In the genomic region with DNA sequence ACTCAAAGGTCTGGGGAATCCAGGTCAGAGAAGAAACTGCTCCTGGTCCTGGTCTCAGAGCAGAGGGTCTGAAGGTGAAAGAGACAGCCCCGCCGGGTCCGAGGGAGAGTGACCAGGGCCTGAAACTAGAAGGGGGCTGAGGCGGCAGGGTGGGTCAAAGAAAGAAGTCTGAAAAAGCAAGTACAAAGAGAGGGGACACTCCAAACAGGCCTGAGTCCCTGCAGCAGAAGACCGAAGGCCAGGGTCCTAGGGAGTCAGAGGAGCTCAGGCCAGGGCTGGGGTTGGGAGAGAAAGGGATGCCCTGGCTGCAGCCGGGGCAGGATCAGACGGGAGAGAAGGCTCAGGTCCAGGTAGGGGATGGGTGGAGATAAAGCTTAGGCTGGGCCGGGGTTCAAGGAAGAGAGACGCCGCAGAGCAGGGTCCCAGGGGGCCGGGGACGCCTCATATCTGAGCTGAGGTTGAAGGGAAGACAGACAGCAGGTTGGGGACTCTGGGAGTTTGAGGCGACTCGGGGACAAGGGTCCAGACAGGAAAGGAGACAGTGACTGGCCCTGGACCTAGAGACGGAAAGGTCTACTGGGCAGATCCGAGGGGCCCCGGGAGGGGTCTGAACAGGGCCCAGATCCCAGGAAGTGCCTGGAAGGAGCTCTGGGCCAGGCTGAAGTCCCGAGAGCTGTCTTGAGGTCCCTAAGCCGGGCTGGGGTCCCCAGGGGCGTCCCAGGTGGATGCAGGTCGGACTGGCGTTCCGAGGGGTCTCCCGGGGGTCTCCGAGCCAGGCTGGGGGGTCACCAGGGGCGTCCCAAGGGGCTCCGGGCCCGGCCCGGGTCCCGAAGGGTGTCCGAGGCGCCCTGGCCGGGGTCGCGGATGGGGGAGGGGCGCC, we compare ENCODE assay signal across 8 cellular contexts. TPM values are rescaled to one million over a fixed set of nuclear protein-coding genes. Genes with fewer than 3 reads are reported as not detected.
DNase-seq lines count a peak whose midpoint lies in the region; ATAC-seq and TF ChIP-seq lines count a peak whose summit lies in the region.

No MANE protein-coding gene starts in this region.

- DNase-seq in CD4-positive, alpha-beta memory T cell: peak in 2 of 5 donors; percentile 11 to 18
- DNase-seq in HuH-7.5 (ENCODE audit: low spot score): peak; percentile 61
- DNase-seq in ascending aorta (ENCODE audit: low spot score in 2 of 2): no peak
- peak in 1 of 3 donors; percentile 56 for DNase-seq in right lobe of liver
- DNase-seq in upper lobe of left lung: no peak
- DNase-seq in NCI-H446 (lab: John Stamatoyannopoulos, UW): no peak
- DNase-seq in KG1 (lab: John Stamatoyannopoulos, UW): no peak

- no peak for TF ChIP-seq EP300 in upper lobe of left lung (IDR thresholded peaks at IDR 0.05)

- H3K27ac ChIP-seq in CD4-positive, alpha-beta memory T cell (ENCODE audit: low read depth, low read length): peak overlapping the region; percentile 59
- H3K27ac ChIP-seq in ascending aorta (peak overlapping the region; percentile 75 to 83), right lobe of liver (peak overlapping the region; percentile 53 to 73 (median 55)), upper lobe of left lung (peak overlapping the region; percentile 88 to 94 (median 92))

- no peak for TF ChIP-seq POLR2A in right lobe of liver (IDR thresholded peaks at IDR 0.05)
- TF ChIP-seq POLR2A in upper lobe of left lung (IDR thresholded peaks at IDR 0.05): no peak

- CTCF ChIA-PET in CD4-positive, alpha-beta memory T cell (lab: Charles Lee; ENCODE audit: partially characterized antibody): interaction anchor here (1.0 kb wide), 1 partner anchor 93 kb away, joined by 3 read pairs; a partner anchor contains a TSS

- H3K4me3 ChIP-seq in CD4-positive, alpha-beta memory T cell (ENCODE audit: low read length in 2 of 2): peak overlapping the region; percentile 23 to 54
- peak overlapping the region; percentile 95 to 98 for H3K4me3 ChIP-seq in ascending aorta
- peak overlapping the region; percentile 78 to 93 (median 83) for H3K4me3 ChIP-seq in right lobe of liver
- peak overlapping the region; percentile 88 to 94 (median 92) for H3K4me3 ChIP-seq in upper lobe of left lung

- peak overlapping the region; percentile 73 to 91 (median 90) for H3K4me3 Mint-ChIP-seq in CD4-positive, alpha-beta memory T cell

- WGBS in right lobe of liver (ENCODE audit: insufficient coverage, low coverage, low lambda C conversion rate, missing lambda C conversion rate): 6% methylated on average over 13 of the region's 36 CpGs
- WGBS in upper lobe of left lung, 2 donors: 10 to 14% methylated on average over 17 to 18 of the region's 36 CpGs

- intact Hi-C loops in CD4-positive, alpha-beta memory T cell (cut with micrococcal nuclease): no loop called here
- intact Hi-C loops in ascending aorta (cut with DNase I) (loop anchor here (5.0 kb wide), 1 partner anchor 222 kb away; no protein-coding TSS in a partner anchor), right lobe of liver (cut with DNase I) (no loop called here)

- peaks cover 0 to 9% of the 10 kb centered on the region in 2 donors for H3K36me3 Mint-ChIP-seq in CD4-positive, alpha-beta memory T cell

- peak overlapping the region; percentile 76 to 99 (median 96) for H3K27ac Mint-ChIP-seq in CD4-positive, alpha-beta memory T cell

- peaks cover 0 to 2% (median 0%) of the 10 kb centered on the region in 8 donors for H3K9me3 Mint-ChIP-seq in CD4-positive, alpha-beta memory T cell

- TF ChIP-seq CTCF in ascending aorta (IDR thresholded peaks at IDR 0.05) (no peak), right lobe of liver (IDR thresholded peaks at IDR 0.05) (no peak), upper lobe of left lung (IDR thresholded peaks at IDR 0.05) (no peak)

- POLR2A ChIA-PET in CD4-positive, alpha-beta memory T cell (lab: Charles Lee; ENCODE audit: partially characterized antibody): no interaction called here

- no peaks in the 10 kb centered on the region for H3K27me3 ChIP-seq in CD4-positive, alpha-beta memory T cell (ENCODE audit: insufficient read depth, low read length)
- H3K27me3 ChIP-seq in ascending aorta (no peaks in the 10 kb centered on the region), right lobe of liver (no peaks in the 10 kb centered on the region), upper lobe of left lung (no peaks in the 10 kb centered on the region)

- ATAC-seq in right lobe of liver: no peak
- no peak for ATAC-seq in upper lobe of left lung (ENCODE audit: low FRiP score in 2 of 2)
- no peak for ATAC-seq in HG03571 (IDR thresholded peaks at IDR 0.05; ENCODE audit: unreplicated experiment)

- H3K4me1 ChIP-seq in CD4-positive, alpha-beta memory T cell (ENCODE audit: insufficient read depth, low read length): peaks cover 46% of the 10 kb centered on the region
- peaks cover 24 to 48% of the 10 kb centered on the region in 2 donors for H3K4me1 ChIP-seq in ascending aorta
- peaks cover 0 to 51% (median 23%) of the 10 kb centered on the region in 4 donors for H3K4me1 ChIP-seq in right lobe of liver
- H3K4me1 ChIP-seq in upper lobe of left lung: peaks cover 47 to 59% (median 50%) of the 10 kb centered on the region in 4 donors

- no peaks in the 10 kb centered on the region for H3K36me3 ChIP-seq in CD4-positive, alpha-beta memory T cell (ENCODE audit: insufficient read depth, low read length)
- no peaks in the 10 kb centered on the region for H3K36me3 ChIP-seq in ascending aorta
- H3K36me3 ChIP-seq in right lobe of liver: no peaks in the 10 kb centered on the region
- no peaks in the 10 kb centered on the region for H3K36me3 ChIP-seq in upper lobe of left lung

- H3K4me1 Mint-ChIP-seq in CD4-positive, alpha-beta memory T cell: peaks cover 31 to 55% (median 42%) of the 10 kb centered on the region in 4 donors

- H3K27me3 Mint-ChIP-seq in CD4-positive, alpha-beta memory T cell: peaks cover 0 to 2% of the 10 kb centered on the region in 2 donors

- H3K9me3 ChIP-seq in CD4-positive, alpha-beta memory T cell (ENCODE audit: control insufficient read depth in 1 of 2, low read length in 2 of 2): no peaks in the 10 kb centered on the region
- H3K9me3 ChIP-seq in ascending aorta: no peaks in the 10 kb centered on the region
- no peaks in the 10 kb centered on the region for H3K9me3 ChIP-seq in right lobe of liver
- H3K9me3 ChIP-seq in upper lobe of left lung: no peaks in the 10 kb centered on the region

RNA-seq across cellular contexts. Expression of a gene that starts 0.8 kb away (rescaled TPM):
- total RNA-seq in CD4-positive, alpha-beta memory T cell: 10 to 100 TPM; 41.1 to 41.7 TPM
- 1 to 10 TPM in 1 of 2 donors, under 1 TPM in 1; 0.50 to 2.0 TPM for polyA plus RNA-seq in CD4-positive, alpha-beta memory T cell
- total RNA-seq in ascending aorta (34.5 TPM), right lobe of liver (10 to 100 TPM; 11.3 to 24.3 (median 15.3) TPM), upper lobe of left lung (10 to 100 TPM; 22.1 to 98.9 (median 49.3) TPM)

RNA-seq across cellular contexts. Expression of a gene that starts 54.4 kb away (rescaled TPM):
- 1 to 10 TPM in 1 of 2 experiments, under 1 TPM in 1; 0.67 to 1.3 TPM for total RNA-seq in CD4-positive, alpha-beta memory T cell
- 1 to 10 TPM in 1 of 2 donors, under 1 TPM in 1; 0.90 to 1.1 TPM for polyA plus RNA-seq in CD4-positive, alpha-beta memory T cell
- total RNA-seq in ascending aorta (not detected), right lobe of liver (under 1 TPM in 1 of 6 experiments, not detected in 5; 0.48 TPM), upper lobe of left lung (not detected)

Comparison
In these comparisons a context has a peak if more than half of its experiments do, and no peak if none do; other contexts are left out.
1. H3K4me3 ChIP-seq: peak in every context shown above with its lines; median percentile 96 in ascending aorta; 92 in upper lobe of left lung; 83 in right lobe of liver; 38 in CD4-positive, alpha-beta memory T cell.